In the genomic region with DNA sequence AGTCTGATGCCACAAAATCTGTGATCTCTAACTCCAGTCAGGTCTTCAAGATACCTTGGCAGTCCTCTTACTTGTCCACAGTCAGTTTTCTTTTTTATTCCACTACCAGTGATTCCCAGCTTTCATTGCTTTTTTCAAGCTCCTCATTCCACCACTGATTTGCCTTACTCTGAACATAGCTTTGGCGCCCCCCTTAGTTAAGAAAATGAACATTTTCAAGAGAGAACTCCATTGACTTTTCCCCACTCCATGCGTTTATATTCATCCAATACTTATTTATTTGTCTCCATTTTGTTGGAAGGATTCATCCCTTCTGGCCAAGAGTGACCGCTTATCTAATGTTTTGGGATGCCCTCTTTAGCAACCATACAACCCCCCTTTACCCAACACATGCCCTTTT, we compare ENCODE assay signal across 9 cellular contexts.
DNase-seq lines count a peak whose midpoint lies in the region; ATAC-seq and TF ChIP-seq lines count a peak whose summit lies in the region.
"Had no signal": no experiment of that assay in that cellular context is flagged by ENCODE, and none has a peak within 500 bp of the region (broad histone marks: within the 10 kb centered on the region; RNA-seq: fewer than 3 reads in every experiment).

No MANE protein-coding gene starts in this region.

- no peak for DNase-seq in AG09319 (ENCODE audit: extremely low read depth, low read depth)
- peak; percentile 39 for DNase-seq in HCEC 1CT
- DNase-seq in RPMI8226 = peak; percentile 15
- peak; percentile 61 for DNase-seq in iPS-NIHi11 (ENCODE audit: low spot score)
- DNase-seq in NCI-H510A treated with DMSO at 0.1 percent for 48 hours (lab: John Stamatoyannopoulos, UW) = no peak
- DNase-seq: activated T-cell treated with anti-CD3 and anti-CD28 coated beads, Interleukin-2, amount 50 U/mL, for 48 hours had no signal

- TF ChIP-seq CTCF in AG09319 (IDR thresholded peaks at IDR 0.05; ENCODE audit: low read depth, low read length) = peak; percentile 42

- no peak for ATAC-seq in GM19035 (IDR thresholded peaks at IDR 0.05; ENCODE audit: unreplicated experiment)
- no peak for ATAC-seq in GM21447 (IDR thresholded peaks at IDR 0.05; ENCODE audit: unreplicated experiment)
- no peak for ATAC-seq in HG03135 (IDR thresholded peaks at IDR 0.05; ENCODE audit: unreplicated experiment)

Comparison
In these comparisons a context has a peak if more than half of its experiments do, and no peak if none do; other contexts are left out.
1. DNase-seq: peak in HCEC 1CT (single experiment), RPMI8226 (single experiment) and iPS-NIHi11 (single experiment); none in AG09319 (single experiment) and NCI-H510A treated with DMSO at 0.1 percent for 48 hours (single experiment).